In genomic region chr2:95414015-95414594, GRCh38 we compare ENCODE assay signal across 8 cellular contexts. TPM values are rescaled to one million over a fixed set of nuclear protein-coding genes. Genes with fewer than 3 reads are reported as not detected.
DNase-seq lines count a peak whose midpoint lies in the region; ATAC-seq, FAIRE-seq and TF ChIP-seq lines count a peak whose summit lies in the region.
"Not testable (repeated sequence)": the region's sequence is repeated elsewhere in the genome, so short reads cannot be mapped to it uniquely, and the experiment has no call there.

No MANE protein-coding gene starts in this region.

- DNase-seq in C1 segment of cervical spinal cord (lab: John Stamatoyannopoulos, UW) = peak in 13 of 14 donors; percentile 14 to 84 (median 68)
- peak; percentile 20 for DNase-seq in NCI-H526 treated with DMSO at 0.1 percent for 48 hours (lab: John Stamatoyannopoulos, UW)
- DNase-seq in activated CD4-positive, alpha-beta T cell treated with anti-CD3 and anti-CD28 coated beads for 24 hours (ENCODE audit: low read depth in 2 of 2) = peak; percentile 40 to 60
- peak; percentile 50 for DNase-seq in bronchial epithelial cell (ENCODE audit: low read depth)
- peak; percentile 89 for DNase-seq in islet precursor cell
- DNase-seq in stimulated activated CD4-positive, alpha-beta T cell treated with anti-CD3 and anti-CD28 coated beads, Interleukin-12 subunit alpha, Interleukin-12 subunit beta, amount 100 ng/mL, for 24 hours (ENCODE audit: low read depth in 2 of 2) = peak; percentile 34 to 64

- TF ChIP-seq CTCF in bronchial epithelial cell (IDR thresholded peaks at IDR 0.05; ENCODE audit: insufficient read depth, low read length, severe bottlenecking) = peak; percentile 87

- not testable (repeated sequence) for H3K27me3 ChIP-seq in bronchial epithelial cell (ENCODE audit: control insufficient read depth, insufficient read depth, low read length)

- ATAC-seq in GM19395 (IDR thresholded peaks at IDR 0.05; ENCODE audit: unreplicated experiment) (peak; percentile 90), HG03520 (IDR thresholded peaks at IDR 0.05; ENCODE audit: unreplicated experiment) (peak; percentile 79)

- not testable (repeated sequence) for H3K4me3 ChIP-seq in bronchial epithelial cell (ENCODE audit: low read depth, low read length)

- FAIRE-seq in bronchial epithelial cell (lab: Jason Lieb, UNC) = not testable (repeated sequence)

- H3K36me3 ChIP-seq in bronchial epithelial cell (ENCODE audit: control insufficient read depth, insufficient read depth, low read length) = not testable (repeated sequence)

RNA-seq across cellular contexts. Expression of gene FAHD2A, which starts 11.6 kb away (rescaled TPM):
- total RNA-seq in bronchial epithelial cell = 33.7 and 34.9 TPM in 2 replicates

Comparison
In these comparisons a context has a peak if more than half of its experiments do, and no peak if none do; other contexts are left out.
1. DNase-seq: peak in every context shown above with its lines; median percentile 89 in islet precursor cell; 68 in C1 segment of cervical spinal cord; 50 in activated CD4-positive, alpha-beta T cell treated with anti-CD3 and anti-CD28 coated beads for 24 hours; 50 in bronchial epithelial cell; 49 in stimulated activated CD4-positive, alpha-beta T cell treated with anti-CD3 and anti-CD28 coated beads, Interleukin-12 subunit alpha, Interleukin-12 subunit beta, amount 100 ng/mL, for 24 hours; 20 in NCI-H526 treated with DMSO at 0.1 percent for 48 hours.